20 cellular contexts compared by ENCODE assay signal in the genomic region with DNA sequence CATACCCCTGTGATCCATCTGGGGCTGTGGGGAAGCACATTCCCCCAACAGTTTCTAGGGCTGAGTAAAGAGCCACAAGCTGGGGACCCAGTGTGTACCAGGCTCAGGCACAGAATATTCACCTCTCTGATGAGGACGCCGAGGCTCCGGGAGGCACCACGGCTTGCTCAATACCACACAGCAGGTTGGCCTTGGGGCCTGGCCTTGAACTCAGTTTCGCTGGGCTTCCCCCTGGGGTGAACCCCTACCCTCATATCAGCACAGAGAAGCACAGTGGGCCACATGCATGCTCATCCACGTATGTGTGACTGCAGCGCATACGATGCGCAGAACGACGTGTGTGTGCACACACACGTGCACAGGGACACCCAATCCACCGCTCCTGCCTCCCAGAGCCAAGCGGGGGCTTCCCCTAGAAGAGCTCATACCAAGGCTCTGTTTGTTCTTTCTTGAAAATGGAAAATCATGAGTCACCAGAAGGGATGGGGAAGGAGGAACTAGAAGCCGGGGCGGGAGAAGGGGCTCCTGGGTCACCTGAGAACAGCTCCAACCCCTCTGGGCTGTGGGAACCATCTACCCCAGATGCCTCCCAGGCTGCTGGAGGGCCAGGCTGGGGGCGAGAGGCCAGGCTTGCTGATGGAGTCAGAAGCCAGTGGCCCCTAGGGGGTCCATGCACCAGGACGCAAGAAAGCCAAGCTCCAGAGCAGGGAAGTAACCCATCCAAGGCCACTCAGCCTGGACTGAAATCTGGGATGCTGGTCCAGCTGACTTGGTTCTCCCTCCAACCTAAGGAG. TPM values are rescaled to one million over a fixed set of nuclear protein-coding genes. Genes with fewer than 3 reads are reported as not detected.
A peak's percentile ranks its signal among the peaks of the same experiment; 100 is the strongest.
DNase-seq lines count a peak whose midpoint lies in the region; ATAC-seq, FAIRE-seq and TF ChIP-seq lines count a peak whose summit lies in the region.
"Had no signal": no experiment of that assay in that cellular context is flagged by ENCODE, and none has a peak within 500 bp of the region (broad histone marks: within the 10 kb centered on the region; RNA-seq: fewer than 3 reads in every experiment).

No MANE protein-coding gene starts in this region.

- H3K27me3 ChIP-seq in ACC112 (ENCODE audit: insufficient read depth, low read length), result peaks cover 12% of the 10 kb centered on the region; the same call in 1 of the 2 replicates
- no peaks in the 10 kb centered on the region for H3K27me3 ChIP-seq in Panc1 (ENCODE audit: control insufficient read depth, insufficient read depth, low read length)
- H3K27me3 ChIP-seq in SJCRH30, result no peaks in the 10 kb centered on the region

- in situ Hi-C loops in Panc1 (cut with HindIII; ENCODE audit: low pct_unique_long_range_greater_than_20kb, low sequenced_read_pairs), result no loop called here

- no TSS peak for BruUV-seq in Panc1 (replicated peaks; lab: Mats Ljungman, UMichigan)

- CTCF ChIA-PET in Panc1 (lab: Charles Lee), result interaction anchor here (0.6 kb wide), 1 partner anchor 91 kb away, joined by 6 read pairs; no protein-coding TSS in a partner anchor

- 47 to 55% methylated on average over 16 to 17 of the region's 18 CpGs for WGBS in lower leg skin, 2 donors

- POLR2A ChIA-PET in Panc1 (lab: Charles Lee), result interaction anchor here (0.5 kb wide), 1 partner anchor 465 kb away, joined by 4 read pairs; no protein-coding TSS in a partner anchor

- no peaks in the 10 kb centered on the region for H3K9me3 ChIP-seq in Panc1 (ENCODE audit: control insufficient read depth, insufficient read depth, low read depth, low read length)
- H3K9me3 ChIP-seq in SJCRH30 (replicated peaks), result no peaks in the 10 kb centered on the region

- peak; percentile 50 for DNase-seq in H54 (ENCODE audit: insufficient read length, low spot score)
- no peak for DNase-seq in Panc1 (ENCODE audit: low read depth, low spot score)
- peak in 40 of 42 donors; percentile 16 to 85 (median 51) for DNase-seq in head of caudate nucleus
- DNase-seq in lower leg skin (ENCODE audit: low spot score in 2 of 2), result no peak
- DNase-seq in SJCRH30, result no peak
- DNase-seq in Ammon's horn (ENCODE audit: low spot score), result no peak
- no peak for DNase-seq in GOT3 (lab: John Stamatoyannopoulos, UW)
- DNase-seq: activated CD4-positive, alpha-beta T cell treated with anti-CD3 and anti-CD28 coated beads for 4 hours; activated T-cell treated with anti-CD3 and anti-CD28 coated beads, Interleukin-2, amount 50 U/mL, for 1 hour; AML-193; DMS79; foreskin melanocyte; HCEC 1CT; NCI-H1930; occipital lobe; stimulated activated CD4-positive, alpha-beta T cell treated with anti-CD3 and anti-CD28 coated beads, Interleukin-4, amount 100 ng/mL, for 24 hours; upper lobe of left lung had no signal

- TF ChIP-seq POLR2A in H54 (IDR thresholded peaks at IDR 0.05; ENCODE audit: low read depth, low read length) (no peak), lower leg skin (IDR thresholded peaks at IDR 0.05) (no peak)

- TF ChIP-seq CTCF in Panc1 (IDR thresholded peaks at IDR 0.05) (no peak), lower leg skin (IDR thresholded peaks at IDR 0.05) (no peak)

- H3K4me1 ChIP-seq in ACC112 (ENCODE audit: control insufficient read depth, insufficient read depth, low read length, unreplicated experiment), result peaks cover 6% of the 10 kb centered on the region
- no peaks in the 10 kb centered on the region for H3K4me1 ChIP-seq in Panc1 (ENCODE audit: control insufficient read depth, insufficient read depth, low read length)
- H3K4me1 ChIP-seq in SJCRH30, result no peaks in the 10 kb centered on the region

- no peak overlapping the region for H3K4me3 ChIP-seq in ACC112 (ENCODE audit: low read depth, low read length)
- no peak overlapping the region for H3K4me3 ChIP-seq in Panc1 (ENCODE audit: low read depth in 2 of 2, low read length in 2 of 2)
- no peak overlapping the region for H3K4me3 ChIP-seq in lower leg skin (ENCODE audit: low read depth, poor library complexity, severe bottlenecking)
- no peak overlapping the region for H3K4me3 ChIP-seq in SJCRH30
- H3K4me3 ChIP-seq: upper lobe of left lung had no signal

- intact Hi-C loops in Panc1 (cut with micrococcal nuclease; ENCODE audit: unreplicated experiment) (no loop called here), head of caudate nucleus (cut with DNase I) (no loop called here), lower leg skin (cut with DNase I; ENCODE audit: low total_unique reads) (no loop called here)

- H2AFZ ChIP-seq in ACC112 (ENCODE audit: low read length, unreplicated experiment), result no peak overlapping the region

- no peaks in the 10 kb centered on the region for H3K79me2 ChIP-seq in ACC112 (ENCODE audit: control insufficient read depth, insufficient read depth, low read length, unreplicated experiment)

- no peaks in the 10 kb centered on the region for H3K36me3 ChIP-seq in ACC112 (ENCODE audit: insufficient read depth, low read length)
- H3K36me3 ChIP-seq in Panc1 (ENCODE audit: control insufficient read depth, insufficient read depth, low read length), result no peaks in the 10 kb centered on the region
- no peaks in the 10 kb centered on the region for H3K36me3 ChIP-seq in SJCRH30
- H3K36me3 ChIP-seq: upper lobe of left lung had no signal

- FAIRE-seq in H54 (lab: Jason Lieb, UNC), result no peak
- FAIRE-seq: RCC 7860 had no signal

- peak; percentile 50 for ATAC-seq in Panc1

- H3K27ac ChIP-seq in ACC112 (ENCODE audit: low read depth, low read length) (peak overlapping the region; percentile 48; the same call in 1 of the 2 replicates), Panc1 (ENCODE audit: low read length) (no peak overlapping the region), SJCRH30 (no peak overlapping the region)
- H3K27ac ChIP-seq: upper lobe of left lung had no signal

RNA-seq across cellular contexts. Expression of gene PDE4C, which starts 4.9 kb away (rescaled TPM):
- total RNA-seq in Panc1 (2021; ENCODE audit: unreplicated experiment), result 0.98 TPM
- 1.6 TPM for polyA plus RNA-seq in Panc1 (2012; ENCODE audit: insufficient read length)
- under 1 TPM in 1 of 4 donors, not detected in 3; 0.29 TPM for total RNA-seq in lower leg skin
- 0.81 and 1.3 TPM in 2 replicates for total RNA-seq in SJCRH30 (2014; rRNA removed; shearing (Covaris generic))
- total RNA-seq: mesenteric fat pad had no signal

RNA-seq across cellular contexts. Expression of gene RAB3A, which starts 27.3 kb away (rescaled TPM):
- 1.0 TPM for total RNA-seq in Panc1 (2021; ENCODE audit: unreplicated experiment)
- polyA plus RNA-seq in Panc1 (2012; ENCODE audit: insufficient read length), result 1.4 TPM
- 1 to 10 TPM in 3 of 4 donors, under 1 TPM in 1; 0.91 to 2.7 (median 2.1) TPM for total RNA-seq in lower leg skin
- total RNA-seq in SJCRH30 (2014; rRNA removed; shearing (Covaris generic)), result 2.3 and 2.7 TPM in 2 replicates

RNA-seq across cellular contexts. Expression of gene MPV17L2, which starts 38.1 kb away (rescaled TPM):
- 13.3 TPM for total RNA-seq in Panc1 (2021; ENCODE audit: unreplicated experiment)
- polyA plus RNA-seq in Panc1 (2012; ENCODE audit: insufficient read length), result 17.0 TPM
- total RNA-seq in lower leg skin, result 10 to 100 TPM in 3 of 4 donors, 1 to 10 TPM in 1; 8.5 to 29.3 (median 20.2) TPM
- total RNA-seq in SJCRH30 (2014; rRNA removed; shearing (Covaris generic)), result 31.3 and 31.7 TPM in 2 replicates

RNA-seq across cellular contexts. Expression of gene IQCN, which starts 43.1 kb away (rescaled TPM):
- total RNA-seq in Panc1 (2021; ENCODE audit: unreplicated experiment), result 2.5 TPM
- 2.2 TPM for polyA plus RNA-seq in Panc1 (2012; ENCODE audit: insufficient read length)
- 1 to 10 TPM in 3 of 4 donors, under 1 TPM in 1; 0.97 to 5.9 (median 3.1) TPM for total RNA-seq in lower leg skin
- 0.03 and 0.06 TPM in 2 replicates for total RNA-seq in SJCRH30 (2014; rRNA removed; shearing (Covaris generic))

RNA-seq across cellular contexts. Expression of gene JUND, which starts 50.3 kb away (rescaled TPM):
- total RNA-seq in Panc1 (2021; ENCODE audit: unreplicated experiment) (130 TPM), lower leg skin (100 to 1,000 TPM; 337 to 886 (median 413) TPM)
- 179 TPM for polyA plus RNA-seq in Panc1 (2012; ENCODE audit: insufficient read length)
- 70.1 and 94.9 TPM in 2 replicates for total RNA-seq in SJCRH30 (2014; rRNA removed; shearing (Covaris generic))

Comparison
In these comparisons a context has a peak if more than half of its experiments do, and no peak if none do; other contexts are left out.
1. DNase-seq: peak in H54 (single experiment) and head of caudate nucleus (40 of 42); none in Panc1 (single experiment), lower leg skin (0 of 2), SJCRH30 (0 of 2), Ammon's horn (single experiment) and GOT3 (single experiment).